ENCODE assay signal across 25 cellular contexts in the genomic region with DNA sequence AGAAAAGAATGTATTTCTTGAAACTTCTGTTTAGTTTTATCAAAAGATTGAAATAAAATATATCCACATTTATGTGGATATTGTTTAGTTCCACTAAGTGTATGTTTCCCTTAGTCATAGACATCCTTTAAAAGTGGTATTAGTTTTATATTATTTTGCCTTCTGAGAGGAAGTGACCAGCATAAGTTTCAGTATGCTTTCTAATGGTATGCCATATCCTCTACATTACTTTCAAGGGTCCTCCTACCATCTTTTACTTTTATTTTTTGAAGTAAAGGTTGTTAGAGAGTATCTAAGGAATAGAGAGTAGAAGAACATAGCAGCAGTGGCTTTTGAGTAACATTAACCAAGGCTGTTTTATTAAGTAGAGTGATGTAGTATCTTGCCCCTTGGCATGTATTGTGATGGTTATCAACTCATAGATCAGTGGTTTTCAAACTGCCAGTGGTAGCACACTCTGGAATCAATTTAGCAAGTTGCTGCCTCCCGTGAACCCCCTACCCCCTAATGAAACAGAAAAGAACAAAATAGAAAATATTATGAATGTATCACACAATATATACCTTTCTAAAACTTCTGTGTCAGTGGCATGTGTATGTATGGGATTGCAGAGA. TPM values are rescaled to one million over a fixed set of nuclear protein-coding genes. Genes with fewer than 3 reads are reported as not detected.
DNase-seq lines count a peak whose midpoint lies in the region; ATAC-seq and TF ChIP-seq lines count a peak whose summit lies in the region.
"Had no signal": no experiment of that assay in that cellular context is flagged by ENCODE, and none has a peak within 500 bp of the region (broad histone marks: within the 10 kb centered on the region; RNA-seq: fewer than 3 reads in every experiment).

No MANE protein-coding gene starts in this region.

- H3K27me3 ChIP-seq in foreskin keratinocyte = no peaks in the 10 kb centered on the region
- H3K27me3 ChIP-seq: heart right ventricle had no signal

- H3K36me3 Mint-ChIP-seq in T-helper 2 cell treated with Interferon-gamma antibody and Interleukin-4, amounts not matched to agents 5 μg/mL and 100 μg/mL, for 36 hours (ENCODE audit: low read depth) = peaks cover 36% of the 10 kb centered on the region
- peaks cover 30% of the 10 kb centered on the region for H3K36me3 Mint-ChIP-seq in T-cell

- H3K9me3 Mint-ChIP-seq in T-helper 2 cell treated with Interferon-gamma antibody and Interleukin-4, amounts not matched to agents 5 μg/mL and 100 μg/mL, for 36 hours = no peaks in the 10 kb centered on the region
- no peaks in the 10 kb centered on the region for H3K9me3 Mint-ChIP-seq in T-cell
- H3K9me3 Mint-ChIP-seq: activated CD8-positive, alpha-beta T cell treated with anti-CD3 and anti-CD28 coated beads for 36 hours; activated T-cell treated with anti-CD3 and anti-CD28 coated beads, Interleukin-2, amount 50 U/mL, for 4 hours; naive thymus-derived CD4-positive, alpha-beta T cell had no signal

- peak overlapping the region; percentile 45 for H3K4me3 Mint-ChIP-seq in T-helper 2 cell treated with Interferon-gamma antibody and Interleukin-4, amounts not matched to agents 5 μg/mL and 100 μg/mL, for 36 hours
- no peak overlapping the region for H3K4me3 Mint-ChIP-seq in T-cell
- H3K4me3 Mint-ChIP-seq: activated CD8-positive, alpha-beta T cell treated with anti-CD3 and anti-CD28 coated beads for 36 hours; activated T-cell treated with anti-CD3 and anti-CD28 coated beads, Interleukin-2, amount 50 U/mL, for 4 hours; naive thymus-derived CD4-positive, alpha-beta T cell had no signal

- peaks cover 64% of the 10 kb centered on the region for H3K4me1 Mint-ChIP-seq in T-helper 2 cell treated with Interferon-gamma antibody and Interleukin-4, amounts not matched to agents 5 μg/mL and 100 μg/mL, for 36 hours (ENCODE audit: low read depth)
- H3K4me1 Mint-ChIP-seq in T-cell = peaks cover 29 to 45% (median 36%) of the 10 kb centered on the region in 3 donors

- peaks cover 9% of the 10 kb centered on the region for H3K4me1 ChIP-seq in foreskin keratinocyte

- no peaks in the 10 kb centered on the region for H3K27me3 Mint-ChIP-seq in T-helper 2 cell treated with Interferon-gamma antibody and Interleukin-4, amounts not matched to agents 5 μg/mL and 100 μg/mL, for 36 hours (ENCODE audit: low read depth)
- H3K27me3 Mint-ChIP-seq in T-cell = no peaks in the 10 kb centered on the region
- H3K27me3 Mint-ChIP-seq: activated CD8-positive, alpha-beta T cell treated with anti-CD3 and anti-CD28 coated beads for 36 hours had no signal

- ATAC-seq in GM18517 (IDR thresholded peaks at IDR 0.05; ENCODE audit: unreplicated experiment) (peak; percentile 54), GM21367 (IDR thresholded peaks at IDR 0.05; ENCODE audit: unreplicated experiment) (peak; percentile 66), HG03135 (IDR thresholded peaks at IDR 0.05; ENCODE audit: unreplicated experiment) (peak; percentile 60), T-cell (replicated peaks in 1 of 4) (no peak), foreskin keratinocyte (no peak)
- ATAC-seq: activated CD8-positive, alpha-beta T cell treated with anti-CD3 and anti-CD28 coated beads for 36 hours; activated T-cell treated with anti-CD3 and anti-CD28 coated beads, Interleukin-2, amount 50 U/mL, for 4 hours; heart right ventricle; K562; left lobe of liver; naive thymus-derived CD4-positive, alpha-beta T cell had no signal

- no peak overlapping the region for H3K27ac ChIP-seq in foreskin keratinocyte
- H3K27ac ChIP-seq: heart right ventricle had no signal

- DNase-seq in T-helper 2 cell treated with Interferon-gamma antibody and Interleukin-4, amounts not matched to agents 5 μg/mL and 100 μg/mL, for 36 hours (ENCODE audit: low spot score) = no peak
- DNase-seq in activated naive CD4-positive, alpha-beta T cell treated with Interleukin-2 at 50 U/mL for 16 hours = no peak
- no peak for DNase-seq in T-cell
- no peak for DNase-seq in NCI-H748 treated with DMSO at 0.1 percent for 48 hours (lab: John Stamatoyannopoulos, UW)
- DNase-seq in foreskin keratinocyte = no peak
- DNase-seq: activated CD4-positive, CD25-positive, alpha-beta regulatory T cell; activated CD8-positive, alpha-beta T cell treated with anti-CD3 and anti-CD28 coated beads for 36 hours; activated naive CD4-positive, alpha-beta T cell treated with anti-CD3 and anti-CD28 coated beads, Interleukin-2, amount 50 U/mL, for 16 hours; activated T-cell treated with anti-CD3 and anti-CD28 coated beads, Interleukin-2, amount 50 U/mL, for 4 hours; DMS 273 treated with DMSO at 0.1 percent for 48 hours; heart right ventricle; MM.1S; naive thymus-derived CD4-positive, alpha-beta T cell; NCI-H1436 treated with DMSO at 0.1 percent for 48 hours; NCI-H526; retina; RPMI8226; stimulated activated CD4-positive, alpha-beta T cell treated with anti-CD3 and anti-CD28 coated beads, Interleukin-2, amount 100 ng/mL, for 48 hours; stimulated activated naive CD4-positive, alpha-beta T cell treated with Interleukin-2 at 50 U/mL for 16 hours; T1000 had no signal

- peak overlapping the region; percentile 44 for H3K27ac Mint-ChIP-seq in T-helper 2 cell treated with Interferon-gamma antibody and Interleukin-4, amounts not matched to agents 5 μg/mL and 100 μg/mL, for 36 hours
- no peak overlapping the region for H3K27ac Mint-ChIP-seq in T-cell
- H3K27ac Mint-ChIP-seq: activated CD8-positive, alpha-beta T cell treated with anti-CD3 and anti-CD28 coated beads for 36 hours; naive thymus-derived CD4-positive, alpha-beta T cell had no signal

- no peak for TF ChIP-seq CTCF in foreskin keratinocyte (conservative IDR thresholded peaks at IDR 0.05)

- POLR2A ChIA-PET in T-cell (lab: Charles Lee) = no interaction called here

- CTCF ChIA-PET in T-cell (lab: Charles Lee) = no interaction called here

RNA-seq across cellular contexts. Expression of gene RBPJ, which starts 44.8 kb away (rescaled TPM):
- total RNA-seq in T-cell = 10 to 100 TPM; 55.6 to 81.1 (median 60.5) TPM
- total RNA-seq in foreskin keratinocyte = 29.3 and 31.5 TPM in 2 replicates
- polyA plus RNA-seq in foreskin keratinocyte = 14.3 and 14.7 TPM in 2 replicates

Comparison
In these comparisons a context has a peak if more than half of its experiments do, and no peak if none do; other contexts are left out.
1. ATAC-seq: peak in GM18517 (single experiment), GM21367 (single experiment) and HG03135 (single experiment); none in T-cell (0 of 4) and foreskin keratinocyte (single experiment).